In genomic region chrX:8462488-8462887, GRCh38 we compare ENCODE assay signal across 37 cellular contexts. TPM values are rescaled to one million over a fixed set of nuclear protein-coding genes. Genes with fewer than 3 reads are reported as not detected.
"Had no signal": no experiment of that assay in that cellular context is flagged by ENCODE, and none has a peak within 500 bp of the region (broad histone marks: within the 10 kb centered on the region; RNA-seq: fewer than 3 reads in every experiment).

No MANE protein-coding gene starts in this region.

- H3K4me2 ChIP-seq: KMS-11 had no signal

- H3K27me3 ChIP-seq: MG63 had no signal

- H3K27ac ChIP-seq: KMS-11 had no signal

- H3K9me3 ChIP-seq: MG63 had no signal

- H3K9ac ChIP-seq: KMS-11 had no signal

- H3K4me3 ChIP-seq: MG63 had no signal

- H3K36me3 ChIP-seq: MG63 had no signal

- DNase-seq: Karpas-422, Kasumi-1, MG63, MM.1S, MV-4-11, NCI-H1048, NCI-H1092, NCI-H1092 treated with DMSO at 0.1 percent for 48 hours, NCI-H1105, NCI-H1417, NCI-H1417 treated with DMSO at 0.1 percent for 48 hours, NCI-H1436, NCI-H1436 treated with DMSO at 0.1 percent for 48 hours, NCI-H146, NCI-H1694, NCI-H1694 treated with DMSO at 0.1 percent for 48 hours, NCI-H187, NCI-H187 treated with DMSO at 0.1 percent for 48 hours, NCI-H1930, NCI-H2029, NCI-H2029 treated with DMSO at 0.1 percent for 48 hours, NCI-H2081, NCI-H2081 treated with DMSO at 0.1 percent for 48 hours, NCI-H2107, NCI-H2171, NCI-H2171 treated with DMSO at 0.1 percent for 48 hours, NCI-H2227 treated with DMSO at 0.1 percent for 48 hours, NCI-H226, NCI-H345, NCI-H446, NCI-H446 treated with DMSO at 0.1 percent for 48 hours, NCI-H510A, NCI-H510A treated with DMSO at 0.1 percent for 48 hours had no signal

RNA-seq across cellular contexts. Expression of gene VCX3B, which starts 2.1 kb away (rescaled TPM):
- total RNA-seq: LHCN-M2, MCF 10A, NCI-H460 had no signal
